In the genomic region with DNA sequence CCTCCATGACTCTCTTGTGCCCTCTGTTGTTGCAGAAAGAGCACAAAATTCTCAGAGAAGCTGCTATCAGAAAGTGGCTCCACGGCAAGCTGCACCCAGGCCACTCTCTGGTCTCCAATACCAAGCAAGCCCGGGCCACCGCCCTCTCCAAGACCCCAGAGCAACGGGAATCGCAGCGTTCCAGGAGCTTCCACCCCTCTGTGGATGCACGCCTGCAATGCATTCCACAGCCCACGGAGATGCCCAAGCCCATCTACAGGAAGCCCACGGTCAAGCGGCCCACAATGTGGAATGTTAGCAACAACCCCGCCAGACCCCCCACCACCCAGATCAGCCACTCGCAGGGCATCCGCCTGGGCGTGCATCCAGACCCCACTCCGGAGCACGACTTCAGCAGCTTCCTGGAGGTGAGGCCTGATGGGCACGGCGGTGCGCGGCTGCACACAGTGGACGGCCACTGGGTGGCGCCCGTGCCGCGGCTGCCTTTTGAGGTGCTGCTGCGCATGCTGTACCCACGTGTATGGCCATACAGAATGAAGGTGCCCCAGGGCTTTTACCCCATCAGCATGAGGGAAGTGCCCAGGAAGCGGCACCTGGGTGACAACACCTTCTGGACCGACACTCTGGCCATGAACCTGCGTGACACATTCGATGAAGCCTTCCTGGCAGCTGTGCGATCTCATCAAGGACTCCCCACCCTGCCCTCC, we compare ENCODE assay signal across 8 cellular contexts.
DNase-seq lines count a peak whose midpoint lies in the region; ATAC-seq and FAIRE-seq lines count a peak whose summit lies in the region.

No MANE protein-coding gene starts in this region.

- no peak for FAIRE-seq in RCC 7860 (lab: Jason Lieb, UNC)

- no peaks in the 10 kb centered on the region for H3K27me3 Mint-ChIP-seq in T-helper 1 cell treated with Interleukin-12 subunit alpha and Interleukin-12 subunit beta and Interleukin-4 antibody, amounts not matched to agents 30 μg/mL and 1 μg/mL, for 36 hours (ENCODE audit: low read depth)

- peak; percentile 93 for ATAC-seq in HG03066 (IDR thresholded peaks at IDR 0.05; ENCODE audit: low read depth, unreplicated experiment)

- DNase-seq in NCI-H82 (lab: John Stamatoyannopoulos, UW) (peak; percentile 22), NCI-H82 treated with DMSO at 0.1 percent for 48 hours (lab: John Stamatoyannopoulos, UW; ENCODE audit: unreplicated experiment) (no peak), iPS-NIHi11 (ENCODE audit: low spot score) (peak; percentile 91), RCC 7860 (ENCODE audit: low spot score) (no peak)
- DNase-seq in activated naive CD8-positive, alpha-beta T cell treated with anti-CD3 and anti-CD28 coated beads, Interleukin-2, amount 50 U/mL, for 16 hours (ENCODE audit: low read depth, low spot score), result peak; percentile 67
- DNase-seq in stimulated activated CD4-positive, alpha-beta T cell treated with anti-CD3 and anti-CD28 coated beads, Interleukin-2, amount 100 ng/mL, for 4 hours (ENCODE audit: low read depth), result peak; percentile 73

- peak overlapping the region; percentile 24 for H3K27ac Mint-ChIP-seq in T-helper 1 cell treated with Interleukin-12 subunit alpha and Interleukin-12 subunit beta and Interleukin-4 antibody, amounts not matched to agents 30 μg/mL and 1 μg/mL, for 36 hours

- H3K4me3 Mint-ChIP-seq in T-helper 1 cell treated with Interleukin-12 subunit alpha and Interleukin-12 subunit beta and Interleukin-4 antibody, amounts not matched to agents 30 μg/mL and 1 μg/mL, for 36 hours, result no peak overlapping the region

- H3K9me3 Mint-ChIP-seq in T-helper 1 cell treated with Interleukin-12 subunit alpha and Interleukin-12 subunit beta and Interleukin-4 antibody, amounts not matched to agents 30 μg/mL and 1 μg/mL, for 36 hours, result no peaks in the 10 kb centered on the region

- H3K4me1 Mint-ChIP-seq in T-helper 1 cell treated with Interleukin-12 subunit alpha and Interleukin-12 subunit beta and Interleukin-4 antibody, amounts not matched to agents 30 μg/mL and 1 μg/mL, for 36 hours (ENCODE audit: low read depth), result peaks cover 10% of the 10 kb centered on the region

- peaks cover 31% of the 10 kb centered on the region for H3K36me3 Mint-ChIP-seq in T-helper 1 cell treated with Interleukin-12 subunit alpha and Interleukin-12 subunit beta and Interleukin-4 antibody, amounts not matched to agents 30 μg/mL and 1 μg/mL, for 36 hours (ENCODE audit: low read depth)

Comparison
In these comparisons a context has a peak if more than half of its experiments do, and no peak if none do; other contexts are left out.
1. DNase-seq: peak in NCI-H82 (single experiment), activated naive CD8-positive, alpha-beta T cell treated with anti-CD3 and anti-CD28 coated beads, Interleukin-2, amount 50 U/mL, for 16 hours (single experiment), iPS-NIHi11 (single experiment) and stimulated activated CD4-positive, alpha-beta T cell treated with anti-CD3 and anti-CD28 coated beads, Interleukin-2, amount 100 ng/mL, for 4 hours (single experiment); none in NCI-H82 treated with DMSO at 0.1 percent for 48 hours (single experiment) and RCC 7860 (single experiment).